In the genomic region with DNA sequence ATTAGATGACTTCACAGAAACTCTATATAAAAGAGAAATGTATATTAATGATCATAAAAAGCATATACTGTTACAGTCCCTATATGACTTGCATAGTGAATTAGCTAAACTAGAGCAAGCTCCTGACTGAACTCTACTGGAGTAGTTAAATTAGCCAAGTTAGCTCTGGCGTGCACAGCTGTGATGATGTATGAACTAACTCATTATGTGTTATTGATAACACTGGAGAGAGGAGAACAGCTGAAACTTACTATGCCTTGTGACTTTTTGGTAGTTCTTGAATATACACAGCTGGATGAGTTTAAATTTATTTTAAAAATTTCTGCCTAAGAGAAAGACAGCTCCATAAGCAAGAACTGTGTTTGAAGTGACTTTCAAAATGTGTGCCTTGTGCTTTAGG, we compare ENCODE assay signal across 17 cellular contexts. TPM values are rescaled to one million over a fixed set of nuclear protein-coding genes. Genes with fewer than 3 reads are reported as not detected.
A peak's percentile ranks its signal among the peaks of the same experiment; 100 is the strongest.
DNase-seq lines count a peak whose midpoint lies in the region; ATAC-seq and TF ChIP-seq lines count a peak whose summit lies in the region.
"Had no signal": no experiment of that assay in that cellular context is flagged by ENCODE, and none has a peak within 500 bp of the region (broad histone marks: within the 10 kb centered on the region; RNA-seq: fewer than 3 reads in every experiment).

No MANE protein-coding gene starts in this region.

- BruUV-seq in Calu3 (replicated peaks; lab: Mats Ljungman, UMichigan) (no TSS peak), PC-3 (replicated peaks; lab: Mats Ljungman, UMichigan) (no TSS peak)

- H3K27ac ChIP-seq in ACC112 (ENCODE audit: low read depth, low read length) (peak overlapping the region; percentile 88; the same call in 1 of the 2 replicates), PC-3 (ENCODE audit: low read length) (no peak overlapping the region), prostate gland (no peak overlapping the region)
- H3K27ac ChIP-seq: pancreas, stomach had no signal

- H3K79me2 ChIP-seq in ACC112 (ENCODE audit: control insufficient read depth, insufficient read depth, low read length, unreplicated experiment) = peaks cover 99% of the 10 kb centered on the region
- H3K79me2 ChIP-seq in PC-3 (ENCODE audit: low read length) = peaks cover 100% of the 10 kb centered on the region

- 68% methylated on average over 1 of the region's 1 CpG for WGBS in prostate gland

- H3K4me1 ChIP-seq in ACC112 (ENCODE audit: control insufficient read depth, insufficient read depth, low read length, unreplicated experiment) = peaks cover 96% of the 10 kb centered on the region
- peaks cover 92% of the 10 kb centered on the region for H3K4me1 ChIP-seq in PC-3 (ENCODE audit: insufficient read depth, low read length)
- peaks cover 54% of the 10 kb centered on the region for H3K4me1 ChIP-seq in HAP-1
- peaks cover 17% of the 10 kb centered on the region for H3K4me1 ChIP-seq in prostate gland (replicated peaks)

- no peak for TF ChIP-seq POLR2A in prostate gland (IDR thresholded peaks at IDR 0.05)

- intact Hi-C loops in Calu3 (cut with micrococcal nuclease; ENCODE audit: unreplicated experiment) = no loop called here
- intact Hi-C loops in PC-3 (cut with micrococcal nuclease) = no loop called here
- intact Hi-C loops in prostate gland (cut with DNase I) = no loop called here

- no peak overlapping the region for H3K9ac ChIP-seq in PC-3 (ENCODE audit: low read length)

- peaks cover 66% of the 10 kb centered on the region for H3K4me1 Mint-ChIP-seq in Calu3 (ENCODE audit: low read depth, unreplicated experiment)

- H3K36me3 ChIP-seq in ACC112 (ENCODE audit: insufficient read depth, low read length) = peaks cover 40% of the 10 kb centered on the region
- peaks cover 67% of the 10 kb centered on the region for H3K36me3 ChIP-seq in PC-3 (ENCODE audit: low read depth, low read length)
- peaks cover 10% of the 10 kb centered on the region for H3K36me3 ChIP-seq in HAP-1 (replicated peaks)
- no peaks in the 10 kb centered on the region for H3K36me3 ChIP-seq in prostate gland

- no peak for TF ChIP-seq CTCF in Calu3 (IDR thresholded peaks at IDR 0.05; ENCODE audit: unreplicated experiment)
- no peak for TF ChIP-seq CTCF in PC-3 (conservative IDR thresholded peaks at IDR 0.05; ENCODE audit: low read depth, low read length)
- TF ChIP-seq CTCF in prostate gland (IDR thresholded peaks at IDR 0.05) = no peak

- POLR2A ChIA-PET in PC-3 (lab: Charles Lee; ENCODE audit: unreplicated experiment) = interaction anchor here (0.6 kb wide), 1 partner anchor 466 kb away, joined by 3 read pairs; no protein-coding TSS in a partner anchor

- H3K4me3 ChIP-seq in ACC112 (ENCODE audit: low read depth, low read length) (peak overlapping the region; percentile 48; the same call in 1 of the 2 replicates), PC-3 (ENCODE audit: low read length) (no peak overlapping the region), HAP-1 (no peak overlapping the region), prostate gland (no peak overlapping the region)
- H3K4me3 ChIP-seq: pancreas, stomach had no signal

- CTCF ChIA-PET in Calu3 (lab: Charles Lee) (interaction anchor here (2.3 to 2.6 kb wide), 2 partner anchors 147 to 455 kb away, joined by 7 to 9 read pairs; no protein-coding TSS in a partner anchor), PC-3 (lab: Charles Lee) (no interaction called here)

- peaks cover 98% of the 10 kb centered on the region for H4K20me1 ChIP-seq in PC-3 (ENCODE audit: low read length)

- peaks cover 64% of the 10 kb centered on the region for H3K36me3 Mint-ChIP-seq in Calu3 (ENCODE audit: insufficient read depth, unreplicated experiment)

- DNase-seq in Calu3 (no peak), PC-3 (no peak), fibroblast of peridontal ligament (ENCODE audit: extremely low read depth) (peak; percentile 71), HAP-1 (ENCODE audit: low spot score in 2 of 2) (no peak), prostate gland (ENCODE audit: low spot score) (no peak)
- DNase-seq: anterior cingulate cortex; cortex of kidney; EL; NCI-H2029 treated with DMSO at 0.1 percent for 48 hours; pancreas; SIG-M5; stimulated activated CD4-positive, alpha-beta T cell treated with anti-CD3 and anti-CD28 coated beads, Interleukin-12 subunit alpha, Interleukin-12 subunit beta, amount 100 ng/mL, for 4 hours; stomach had no signal

- peak overlapping the region; percentile 88 for H3K27ac Mint-ChIP-seq in Calu3 (ENCODE audit: unreplicated experiment)

- no peaks in the 10 kb centered on the region for H3K9me2 ChIP-seq in PC-3 (replicated peaks; ENCODE audit: low read length)

- in situ Hi-C loops in HAP-1 (cut with MboI; ENCODE audit: low sequenced_read_pairs) = no loop called here

- no peak overlapping the region for H2AFZ ChIP-seq in ACC112 (ENCODE audit: low read length, unreplicated experiment)
- H2AFZ ChIP-seq in PC-3 (ENCODE audit: low read length) = no peak overlapping the region

- H3K4me2 ChIP-seq in PC-3 (ENCODE audit: low read length) = peak overlapping the region; percentile 13

- no peaks in the 10 kb centered on the region for H3K9me3 ChIP-seq in PC-3 (ENCODE audit: low read length)
- H3K9me3 ChIP-seq in HAP-1 = no peaks in the 10 kb centered on the region
- H3K9me3 ChIP-seq in prostate gland = no peaks in the 10 kb centered on the region
- H3K9me3 ChIP-seq: pancreas, stomach had no signal

- H3F3A ChIP-seq in PC-3 (ENCODE audit: low read length, unreplicated experiment) = no peaks in the 10 kb centered on the region

- H3K27me3 ChIP-seq in ACC112 (ENCODE audit: insufficient read depth, low read length) (no peaks in the 10 kb centered on the region), PC-3 (ENCODE audit: low read length) (no peaks in the 10 kb centered on the region), HAP-1 (ENCODE audit: low read depth) (no peaks in the 10 kb centered on the region), prostate gland (replicated peaks; ENCODE audit: insufficient read depth) (no peaks in the 10 kb centered on the region)
- H3K27me3 ChIP-seq: pancreas, stomach had no signal

- peak overlapping the region; percentile 7 for H3K4me3 Mint-ChIP-seq in Calu3 (ENCODE audit: low read depth, unreplicated experiment)
- H3K4me3 Mint-ChIP-seq: CD14-positive monocyte had no signal

- no peaks in the 10 kb centered on the region for H3K9me3 Mint-ChIP-seq in Calu3 (ENCODE audit: low read depth, unreplicated experiment)
- H3K9me3 Mint-ChIP-seq: CD14-positive monocyte had no signal

- ATAC-seq in PC-3 = no peak
- no peak for ATAC-seq in GM21619 (IDR thresholded peaks at IDR 0.05; ENCODE audit: unreplicated experiment)
- ATAC-seq: esophagus mucosa, pancreas had no signal

- H3K27me3 Mint-ChIP-seq in Calu3 (ENCODE audit: unreplicated experiment) = no peaks in the 10 kb centered on the region

RNA-seq across cellular contexts. Expression of gene TIPARP, which starts 8.1 kb away (rescaled TPM):
- 84.9 and 91.4 TPM in 2 replicates for total RNA-seq in Calu3 (2022)
- total RNA-seq in PC-3 (2014; rRNA removed) = 84.7 and 85.5 TPM in 2 replicates
- 10 to 100 TPM; 31.9 to 52.0 TPM for total RNA-seq in prostate gland
